13 cellular contexts compared by ENCODE assay signal in genomic region chr17:75874323-75875181, GRCh38. TPM values are rescaled to one million over a fixed set of nuclear protein-coding genes. Genes with fewer than 3 reads are reported as not detected.
DNase-seq lines count a peak whose midpoint lies in the region; ATAC-seq and TF ChIP-seq lines count a peak whose summit lies in the region.
"Had no signal": no experiment of that assay in that cellular context is flagged by ENCODE, and none has a peak within 500 bp of the region (broad histone marks: within the 10 kb centered on the region; RNA-seq: fewer than 3 reads in every experiment).

No MANE protein-coding gene starts in this region.

- H3K9me3 Mint-ChIP-seq in dendritic cell treated with granulocyte-macrophage colony-stimulating factor and Interleukin-4, amounts not matched to agents 40 ng/mL and 50 ng/mL, for 4 days = no peaks in the 10 kb centered on the region
- H3K9me3 Mint-ChIP-seq: CD8-positive, alpha-beta memory T cell had no signal

- no peaks in the 10 kb centered on the region for H3K9me3 ChIP-seq in BLaER1 treated with 17β-estradiol and CSF1 and Interleukin-3, amounts not matched to agents 10 nM and 100 nM (replicated peaks in 1 of 11)
- no peaks in the 10 kb centered on the region for H3K9me3 ChIP-seq in KOPT-K1 (ENCODE audit: insufficient read depth, low read length, poor library complexity, severe bottlenecking)
- H3K9me3 ChIP-seq in sigmoid colon = no peaks in the 10 kb centered on the region
- no peaks in the 10 kb centered on the region for H3K9me3 ChIP-seq in ovary
- no peaks in the 10 kb centered on the region for H3K9me3 ChIP-seq in A673 (ENCODE audit: low read depth, low read length, poor library complexity, severe bottlenecking)
- H3K9me3 ChIP-seq: left lung had no signal

- ATAC-seq in HG03159 (IDR thresholded peaks at IDR 0.05; ENCODE audit: unreplicated experiment) (no peak), GM19324 (IDR thresholded peaks at IDR 0.05; ENCODE audit: low FRiP score, unreplicated experiment) (no peak)
- ATAC-seq: left lung had no signal

- no peak overlapping the region for H3K4me3 ChIP-seq in BLaER1 treated with 17β-estradiol and CSF1 and Interleukin-3, amounts not matched to agents 10 nM and 100 nM
- H3K4me3 ChIP-seq in sigmoid colon = peak overlapping the region in 2 of 4 donors; percentile 62 to 92
- H3K4me3 ChIP-seq in ovary = no peak overlapping the region
- H3K4me3 ChIP-seq in A673 (ENCODE audit: low read depth, low read length, poor library complexity, severe bottlenecking) = no peak overlapping the region
- H3K4me3 ChIP-seq: left lung had no signal

- peaks cover 46% of the 10 kb centered on the region for H3K27me3 Mint-ChIP-seq in dendritic cell treated with granulocyte-macrophage colony-stimulating factor and Interleukin-4, amounts not matched to agents 40 ng/mL and 50 ng/mL, for 4 days

- CTCF ChIA-PET in A673 (lab: Charles Lee) = no interaction called here

- TF ChIP-seq CTCF in sigmoid colon (IDR thresholded peaks at IDR 0.05) (no peak), ovary (IDR thresholded peaks at IDR 0.05) (no peak), A673 (conservative IDR thresholded peaks at IDR 0.05; ENCODE audit: low read depth, low read length) (no peak)

- peak overlapping the region; percentile 18 for H3K27ac Mint-ChIP-seq in dendritic cell treated with granulocyte-macrophage colony-stimulating factor and Interleukin-4, amounts not matched to agents 40 ng/mL and 50 ng/mL, for 4 days

- BruUV-seq in A673 (replicated peaks; lab: Mats Ljungman, UMichigan) = no TSS peak

- DNase-seq in sigmoid colon (no peak), ovary (no peak), A673 (ENCODE audit: low spot score) (no peak)
- DNase-seq: CD8-positive, alpha-beta memory T cell; left lung; MV-4-11; NCI-H345 had no signal

- intact Hi-C loops in dendritic cell treated with granulocyte-macrophage colony-stimulating factor and Interleukin-4, amounts not matched to agents 40 ng/mL and 50 ng/mL, for 4 days (cut with micrococcal nuclease) = no loop called here
- intact Hi-C loops in sigmoid colon (cut with DNase I) (loop anchor here (5.0 kb wide), 1 partner anchor 92 kb away; the partner anchor contains the start of gene UNK), ovary (cut with DNase I) (loop anchor here in 1 of 4 donors (10.0 kb wide), 1 partner anchor 100 kb away; a partner anchor contains a TSS), A673 (cut with micrococcal nuclease; ENCODE audit: unreplicated experiment) (no loop called here)

- H3K27me3 ChIP-seq in BLaER1 treated with 17β-estradiol and CSF1 and Interleukin-3, amounts not matched to agents 10 nM and 100 nM = peaks cover 9 to 41% (median 36%) of the 10 kb centered on the region in 11 experiments
- H3K27me3 ChIP-seq in sigmoid colon (no peaks in the 10 kb centered on the region), ovary (no peaks in the 10 kb centered on the region), A673 (replicated peaks; ENCODE audit: insufficient read depth, low read depth, low read length, poor library complexity) (peaks cover 13% of the 10 kb centered on the region)

- 0 out of 22 replicates have a peak overlapping the region, but pooled peaks of 2 of the 11 experiments have one; percentile 9 to 68 for H3K9ac ChIP-seq in BLaER1 treated with 17β-estradiol and CSF1 and Interleukin-3, amounts not matched to agents 10 nM and 100 nM

- TF ChIP-seq POLR2A in sigmoid colon (IDR thresholded peaks at IDR 0.05) (no peak), ovary (IDR thresholded peaks at IDR 0.05) (no peak)

- H3K27ac ChIP-seq in BLaER1 treated with 17β-estradiol and CSF1 and Interleukin-3, amounts not matched to agents 10 nM and 100 nM = peak overlapping the region in 3 of 11 experiments; percentile 56 to 84 (median 78); a peak in 3 of 22 replicates
- H3K27ac ChIP-seq in KOPT-K1 (ENCODE audit: low read depth, low read length, poor library complexity, severe bottlenecking) (peak overlapping the region; percentile 75), sigmoid colon (peak overlapping the region; percentile 95 to 98 (median 97)), ovary (no peak overlapping the region), A673 (ENCODE audit: low read depth, low read length, poor library complexity, severe bottlenecking) (no peak overlapping the region)

- 92 to 93% methylated on average over 38 of the region's 38 CpGs for WGBS in sigmoid colon, 2 donors
- WGBS in ovary, 3 donors = 86 to 90% (median 89%) methylated on average over 38 of the region's 38 CpGs

- peaks cover 47% of the 10 kb centered on the region for H3K36me3 Mint-ChIP-seq in dendritic cell treated with granulocyte-macrophage colony-stimulating factor and Interleukin-4, amounts not matched to agents 40 ng/mL and 50 ng/mL, for 4 days (ENCODE audit: low read depth)

- H3K4me3 Mint-ChIP-seq in dendritic cell treated with granulocyte-macrophage colony-stimulating factor and Interleukin-4, amounts not matched to agents 40 ng/mL and 50 ng/mL, for 4 days = no peak overlapping the region

- H3K4me1 Mint-ChIP-seq in dendritic cell treated with granulocyte-macrophage colony-stimulating factor and Interleukin-4, amounts not matched to agents 40 ng/mL and 50 ng/mL, for 4 days (ENCODE audit: low read depth) = peaks cover 54% of the 10 kb centered on the region

- peaks cover 60 to 81% (median 71%) of the 10 kb centered on the region in 10 experiments for H3K4me1 ChIP-seq in BLaER1 treated with 17β-estradiol and CSF1 and Interleukin-3, amounts not matched to agents 10 nM and 100 nM
- peaks cover 5 to 77% (median 74%) of the 10 kb centered on the region in 4 donors for H3K4me1 ChIP-seq in sigmoid colon
- H3K4me1 ChIP-seq in ovary (ENCODE audit: insufficient read depth) = peaks cover 26% of the 10 kb centered on the region
- peaks cover 16% of the 10 kb centered on the region for H3K4me1 ChIP-seq in A673 (ENCODE audit: insufficient read depth, low read length, poor library complexity, severe bottlenecking)

- H3K36me3 ChIP-seq in BLaER1 treated with 17β-estradiol and CSF1 and Interleukin-3, amounts not matched to agents 10 nM and 100 nM = peaks cover 0 to 12% (median 0%) of the 10 kb centered on the region in 11 experiments; a peak in 3 of 22 replicates
- no peaks in the 10 kb centered on the region for H3K36me3 ChIP-seq in KOPT-K1 (ENCODE audit: insufficient read depth, low read length)
- peaks cover 0 to 19% (median 12%) of the 10 kb centered on the region in 4 donors for H3K36me3 ChIP-seq in sigmoid colon
- no peaks in the 10 kb centered on the region for H3K36me3 ChIP-seq in ovary
- H3K36me3 ChIP-seq in A673 (ENCODE audit: insufficient read depth, low read length, poor library complexity, severe bottlenecking) = no peaks in the 10 kb centered on the region

- peaks cover 0 to 6% (median 0%) of the 10 kb centered on the region in 11 experiments; a peak in 2 of 22 replicates for H4K20me1 ChIP-seq in BLaER1 treated with 17β-estradiol and CSF1 and Interleukin-3, amounts not matched to agents 10 nM and 100 nM

- no peak for TF ChIP-seq EP300 in sigmoid colon (IDR thresholded peaks at IDR 0.05)
- no peak for TF ChIP-seq EP300 in ovary (IDR thresholded peaks at IDR 0.05)

- H3K4me2 ChIP-seq in BLaER1 treated with 17β-estradiol and CSF1 and Interleukin-3, amounts not matched to agents 10 nM and 100 nM = peak overlapping the region in 8 of 11 experiments; percentile 7 to 97 (median 92); a peak in 6 of 22 replicates

- POLR2A ChIA-PET in A673 (lab: Charles Lee; ENCODE audit: low non-redundant PET) = no interaction called here

RNA-seq across cellular contexts. Expression of gene TRIM47, which starts 3.8 kb away (rescaled TPM):
- total RNA-seq in sigmoid colon (10 to 100 TPM; 27.8 to 40.9 (median 37.2) TPM), ovary (10 to 100 TPM in 6 of 7 donors, 1 to 10 TPM in 1; 7.2 to 38.3 (median 18.6) TPM), A673 (2021) (0.46 and 0.95 TPM in 2 replicates)
- polyA plus RNA-seq in sigmoid colon (10 to 100 TPM; 28.7 to 41.0 (median 39.0) TPM), ovary (10 to 100 TPM; 10.1 to 11.5 TPM)

RNA-seq across cellular contexts. Expression of gene WBP2, which starts 19.4 kb away (rescaled TPM):
- total RNA-seq in sigmoid colon = 10 to 100 TPM; 44.2 to 73.1 (median 56.9) TPM
- polyA plus RNA-seq in sigmoid colon = 100 to 1,000 TPM in 1 of 3 donors, 10 to 100 TPM in 2; 87.1 to 110 (median 91.3) TPM
- 100 to 1,000 TPM in 3 of 7 donors, 10 to 100 TPM in 4; 48.5 to 131 (median 92.7) TPM for total RNA-seq in ovary
- 100 to 1,000 TPM; 118 to 184 TPM for polyA plus RNA-seq in ovary
- total RNA-seq in A673 (2021) = 70.3 and 87.5 TPM in 2 replicates

RNA-seq across cellular contexts. Expression of gene TRIM65, which starts 22.2 kb away (rescaled TPM):
- 10 to 100 TPM; 22.4 to 27.5 (median 25.1) TPM for total RNA-seq in sigmoid colon
- polyA plus RNA-seq in sigmoid colon = 10 to 100 TPM in 2 of 3 donors, 1 to 10 TPM in 1; 7.2 to 19.1 (median 10.2) TPM
- 10 to 100 TPM; 17.3 to 28.0 (median 24.3) TPM for total RNA-seq in ovary
- polyA plus RNA-seq in ovary = 10 to 100 TPM; 10.4 to 18.5 TPM
- total RNA-seq in A673 (2021) = 46.1 and 47.9 TPM in 2 replicates

RNA-seq across cellular contexts. Expression of gene MRPL38, which starts 30.1 kb away (rescaled TPM):
- total RNA-seq in sigmoid colon (10 to 100 TPM; 32.8 to 50.6 (median 41.8) TPM), ovary (10 to 100 TPM; 30.4 to 93.0 (median 83.4) TPM), A673 (2021) (166 and 167 TPM in 2 replicates)
- polyA plus RNA-seq in sigmoid colon (10 to 100 TPM; 55.9 to 71.5 (median 57.1) TPM), ovary (10 to 100 TPM; 14.5 to 51.4 TPM)

RNA-seq across cellular contexts. Expression of gene UNC13D, which starts 30.3 kb away (rescaled TPM):
- total RNA-seq in sigmoid colon = 10 to 100 TPM in 2 of 4 donors, 1 to 10 TPM in 2; 4.3 to 11.4 (median 9.6) TPM
- 10 to 100 TPM in 2 of 3 donors, 1 to 10 TPM in 1; 6.0 to 61.9 (median 17.1) TPM for polyA plus RNA-seq in sigmoid colon
- total RNA-seq in ovary = 10 to 100 TPM; 10.7 to 24.9 (median 14.1) TPM
- 10 to 100 TPM in 1 of 2 donors, 1 to 10 TPM in 1; 8.9 to 17.1 TPM for polyA plus RNA-seq in ovary
- 0.37 and 2.2 TPM in 2 replicates for total RNA-seq in A673 (2021)
- total RNA-seq: RPMI7951 had no signal

Comparison
In these comparisons a context has a peak if more than half of its experiments do, and no peak if none do; other contexts are left out.
1. H3K27ac ChIP-seq: peak in KOPT-K1 (single experiment) and sigmoid colon (4 of 4); none in ovary (0 of 2) and A673 (single experiment).